In the genomic region with DNA sequence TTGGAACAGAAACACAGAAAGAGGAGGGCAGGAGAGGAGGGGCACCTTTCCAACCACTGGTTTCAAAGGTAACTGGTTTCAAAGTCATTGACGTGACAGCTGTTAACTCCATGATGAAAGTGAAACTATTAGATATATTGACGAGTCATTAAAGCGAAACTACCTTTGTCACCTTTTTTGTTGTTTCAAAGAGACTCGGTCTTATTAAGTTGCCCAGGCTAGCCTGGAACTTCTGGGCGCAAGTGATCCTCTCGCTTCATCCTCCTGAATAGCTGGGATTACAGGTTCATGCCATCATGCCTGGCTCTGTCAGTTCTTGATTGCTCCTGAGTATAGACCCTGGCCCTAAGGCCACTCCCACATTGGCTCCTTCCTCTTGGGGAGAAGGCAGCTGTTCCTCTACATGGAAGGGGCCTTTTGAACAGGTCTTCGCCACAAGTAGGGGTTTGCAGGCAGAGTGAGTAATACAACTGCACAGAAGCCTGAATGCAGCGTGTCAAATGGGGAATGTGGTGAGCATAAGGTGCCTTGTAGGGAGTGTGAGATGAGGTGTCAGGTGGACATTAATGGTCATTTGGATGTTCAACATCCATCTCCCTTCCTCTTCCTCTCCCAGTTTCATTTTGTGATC, we compare ENCODE assay signal across 11 cellular contexts. TPM values are rescaled to one million over a fixed set of nuclear protein-coding genes. Genes with fewer than 3 reads are reported as not detected.
A peak's percentile ranks its signal among the peaks of the same experiment; 100 is the strongest.
DNase-seq lines count a peak whose midpoint lies in the region; ATAC-seq, FAIRE-seq and TF ChIP-seq lines count a peak whose summit lies in the region.
"Had no signal": no experiment of that assay in that cellular context is flagged by ENCODE, and none has a peak within 500 bp of the region (broad histone marks: within the 10 kb centered on the region; RNA-seq: fewer than 3 reads in every experiment).

No MANE protein-coding gene starts in this region.

- H3K4me1 ChIP-seq in HepG2 (ENCODE audit: insufficient read depth, low read length) = peaks cover 42% of the 10 kb centered on the region
- no peaks in the 10 kb centered on the region for H3K4me1 ChIP-seq in ascending aorta
- H3K4me1 ChIP-seq in tibial artery = no peaks in the 10 kb centered on the region
- H3K4me1 ChIP-seq: SJSA1 had no signal

- H3K79me2 ChIP-seq in HepG2 (ENCODE audit: insufficient read depth, low read length) = no peaks in the 10 kb centered on the region

- DNase-seq in GM18507 (ENCODE audit: extremely low spot score, insufficient read length, low read depth) (no peak), HepG2 (ENCODE audit: low spot score) (no peak), AG08396 (ENCODE audit: low spot score) (no peak), substantia nigra (lab: John Stamatoyannopoulos, UW) (no peak), ascending aorta (ENCODE audit: low spot score in 2 of 2) (no peak), tibial artery (no peak)
- DNase-seq: endodermal cell, left cardiac atrium had no signal

- no peak for TF ChIP-seq POLR2A in HepG2 (IDR thresholded peaks at IDR 0.05; ENCODE audit: insufficient read depth in 1 of 2, low read depth in 2 of 2, low read length in 2 of 2)

- BruUV-seq in HepG2 (replicated peaks; lab: Mats Ljungman, UMichigan) = no TSS peak

- in situ Hi-C loops in HepG2 (cut with HindIII; ENCODE audit: extremely low pct_ligation_motif_present, low pct_unique_long_range_greater_than_20kb) = no loop called here

- H3K27me3 ChIP-seq in HepG2 (ENCODE audit: control insufficient read depth in 1 of 2, insufficient read depth in 2 of 2, low read length in 2 of 2) (0 out of 5 replicates have a peak, but pooled peaks cover 0 to 9% of the 10 kb centered on the region in 2 experiments), ascending aorta (no peaks in the 10 kb centered on the region), tibial artery (peaks cover 0 to 3% of the 10 kb centered on the region in 2 donors)
- H3K27me3 ChIP-seq: SJSA1 had no signal

- H4K20me1 ChIP-seq in HepG2 (ENCODE audit: insufficient read depth, low read length) = no peaks in the 10 kb centered on the region

- no peak overlapping the region for H3K9ac ChIP-seq in HepG2 (ENCODE audit: insufficient read depth, low read depth, low read length)

- intact Hi-C loops in HepG2 (cut with micrococcal nuclease; ENCODE audit: unreplicated experiment) (no loop called here), ascending aorta (cut with DNase I) (no loop called here), tibial artery (cut with DNase I; ENCODE audit: low total_unique reads) (no loop called here)

- ATAC-seq in GM21367 (IDR thresholded peaks at IDR 0.05; ENCODE audit: unreplicated experiment) (peak; percentile 48), HG03280 (IDR thresholded peaks at IDR 0.05; ENCODE audit: unreplicated experiment) (peak; percentile 74), HepG2 (no peak)
- ATAC-seq: left cardiac atrium had no signal

- peak overlapping the region; percentile 55 for H3K4me2 ChIP-seq in HepG2 (ENCODE audit: low read depth, low read length)

- H3K4me3 ChIP-seq in HepG2 (replicated peaks in 1 of 3; ENCODE audit: insufficient read depth in 1 of 3, low read depth in 2 of 3, low read length in 3 of 3) (peak overlapping the region in 2 of 3 experiments; percentile 8 to 18; a peak in 1 of 6 replicates), ascending aorta (no peak overlapping the region), tibial artery (no peak overlapping the region)
- H3K4me3 ChIP-seq: SJSA1 had no signal

- H3K36me3 ChIP-seq in HepG2 (replicated peaks in 1 of 2; ENCODE audit: control insufficient read depth in 1 of 2, insufficient read depth in 2 of 2, low read length in 2 of 2) = no peaks in the 10 kb centered on the region
- H3K36me3 ChIP-seq in ascending aorta = no peaks in the 10 kb centered on the region
- H3K36me3 ChIP-seq in tibial artery = no peaks in the 10 kb centered on the region
- H3K36me3 ChIP-seq: SJSA1 had no signal

- peak overlapping the region; percentile 56 for H2AFZ ChIP-seq in HepG2 (ENCODE audit: low read length)

- TF ChIP-seq EP300 in HepG2 (IDR thresholded peaks at IDR 0.05; ENCODE audit: low read depth in 2 of 2, low read length in 2 of 2) (no peak), HepG2 (CRISPR knock-in tag; IDR thresholded peaks at IDR 0.05; ENCODE audit: borderline replicate concordance) (no peak)

- CTCF ChIA-PET in HepG2 (lab: Yijun Ruan, JAX; ENCODE audit: low intra/inter-chr PET ratio, low total read pairs) = no interaction called here

- no peaks in the 10 kb centered on the region for H3K9me3 ChIP-seq in HepG2 (ENCODE audit: low read length)
- no peaks in the 10 kb centered on the region for H3K9me3 ChIP-seq in ascending aorta
- no peaks in the 10 kb centered on the region for H3K9me3 ChIP-seq in tibial artery
- H3K9me3 ChIP-seq: SJSA1 had no signal

- POLR2A ChIA-PET in HepG2 (lab: Yijun Ruan, JAX) = interaction anchor here (0.8 to 1.3 kb wide), 3 partner anchors 11 to 34 kb away, joined by 3 read pairs; a partner anchor contains a TSS

- TF ChIP-seq CTCF in HepG2 (CRISPR knock-in tag; IDR thresholded peaks at IDR 0.05) = no peak
- no peak for TF ChIP-seq CTCF in ascending aorta (IDR thresholded peaks at IDR 0.05)
- no peak for TF ChIP-seq CTCF in tibial artery (IDR thresholded peaks at IDR 0.05)

- FAIRE-seq in GM18507 (lab: Jason Lieb, UNC) (peak; percentile 93), HepG2 (lab: Jason Lieb, UNC) (no peak)

- WGBS in HepG2 (ENCODE audit: low lambda C conversion rate) = 30% methylated on average over 8 of the region's 8 CpGs

- H3K27ac ChIP-seq in HepG2 (ENCODE audit: extremely low read length, insufficient read depth, low read length) (no peak overlapping the region), substantia nigra (ENCODE audit: low read depth, low read length, poor library complexity, severe bottlenecking) (no peak overlapping the region), ascending aorta (no peak overlapping the region), tibial artery (no peak overlapping the region)
- H3K27ac ChIP-seq: SJSA1 had no signal

- TF ChIP-seq RAD21 in HepG2 (CRISPR knock-in tag; IDR thresholded peaks at IDR 0.05) = no peak

RNA-seq across cellular contexts. Expression of a gene that starts 3.4 kb away (rescaled TPM):
- total RNA-seq in HepG2 (2016; rRNA removed; fragmentation: Illumina TruSeq; extraction: Trizol) (1.3 and 3.0 TPM in 2 replicates), ascending aorta (not detected)
- 1.9 and 3.1 TPM in 2 replicates for total RNA-seq in HepG2 (2016; cell fraction: cytosol; rRNA removed; fragmentation: Illumina TruSeq; extraction: Trizol; ENCODE audit: low read depth)
- total RNA-seq in HepG2 (2016; cell fraction: insoluble cytoplasmic fraction; rRNA removed; fragmentation: Illumina TruSeq; extraction: Trizol) = 1.4 and 3.6 TPM in 2 replicates
- 2.4 and 3.3 TPM in 2 replicates for total RNA-seq in HepG2 (2016; cell fraction: membrane; rRNA removed; fragmentation: Illumina TruSeq; extraction: Trizol)
- total RNA-seq in HepG2 (2016; cell fraction: nucleus; rRNA removed; fragmentation: Illumina TruSeq; extraction: Trizol) = 2.3 and 3.0 TPM in 2 replicates
- 2.5 and 3.1 TPM in 2 replicates for polyA plus RNA-seq in HepG2 (2011; rRNA removed)
- 1.5 and 3.0 TPM in 2 replicates for polyA plus RNA-seq in HepG2 (2011; cell fraction: cytosol; rRNA removed)
- polyA plus RNA-seq in HepG2 (2011; cell fraction: nucleus; rRNA removed) = 27.2 and 32.3 TPM in 2 replicates
- polyA plus RNA-seq in HepG2 (2012) = 3.6 and 10.3 TPM in 2 replicates
- 3.7 and 5.9 TPM in 2 replicates for polyA plus RNA-seq in HepG2 (2016; cell fraction: cytosol; fragmentation: Illumina TruSeq; extraction: Trizol; ENCODE audit: low read depth)
- polyA plus RNA-seq in HepG2 (2016; cell fraction: insoluble cytoplasmic fraction; fragmentation: Illumina TruSeq; extraction: Trizol; ENCODE audit: low read depth) = 1.6 and 2.3 TPM in 2 replicates
- 3.4 and 5.0 TPM in 2 replicates for polyA plus RNA-seq in HepG2 (2016; cell fraction: membrane; fragmentation: Illumina TruSeq; extraction: Trizol; ENCODE audit: low read depth)
- polyA plus RNA-seq in HepG2 (2016; cell fraction: nucleus; fragmentation: Illumina TruSeq; extraction: Trizol; ENCODE audit: insufficient read depth, low read depth) = 6.6 and 9.9 TPM in 2 replicates
- 2.5 and 2.6 TPM in 2 replicates for polyA minus RNA-seq in HepG2 (2011; rRNA and poly(A)+ RNA removed; ENCODE audit: low replicate concordance)
- polyA minus RNA-seq in HepG2 (2011; cell fraction: cytosol; rRNA and poly(A)+ RNA removed) = 0.30 and 1.2 TPM in 2 replicates
- polyA minus RNA-seq in HepG2 (2011; cell fraction: nucleus; rRNA and poly(A)+ RNA removed) = 1.0 and 1.7 TPM in 2 replicates

RNA-seq across cellular contexts. Expression of a gene that starts 12.3 kb away (rescaled TPM):
- total RNA-seq in HepG2 (2016; rRNA removed; fragmentation: Illumina TruSeq; extraction: Trizol) (not detected in 2 replicates), ascending aorta (not detected)
- total RNA-seq in HepG2 (2016; cell fraction: cytosol; rRNA removed; fragmentation: Illumina TruSeq; extraction: Trizol; ENCODE audit: low read depth) = not detected in 2 replicates
- not detected in 2 replicates for total RNA-seq in HepG2 (2016; cell fraction: insoluble cytoplasmic fraction; rRNA removed; fragmentation: Illumina TruSeq; extraction: Trizol)
- not detected in 2 replicates for total RNA-seq in HepG2 (2016; cell fraction: membrane; rRNA removed; fragmentation: Illumina TruSeq; extraction: Trizol)
- not detected in 2 replicates for total RNA-seq in HepG2 (2016; cell fraction: nucleus; rRNA removed; fragmentation: Illumina TruSeq; extraction: Trizol)
- polyA plus RNA-seq in HepG2 (2011; rRNA removed) = not detected in 2 replicates
- not detected in 2 replicates for polyA plus RNA-seq in HepG2 (2011; cell fraction: cytosol; rRNA removed)
- polyA plus RNA-seq in HepG2 (2011; cell fraction: nucleus; rRNA removed) = not detected in 2 replicates
- not detected in 2 replicates for polyA plus RNA-seq in HepG2 (2012)
- not detected in 2 replicates for polyA plus RNA-seq in HepG2 (2016; cell fraction: cytosol; fragmentation: Illumina TruSeq; extraction: Trizol; ENCODE audit: low read depth)
- not detected in 2 replicates for polyA plus RNA-seq in HepG2 (2016; cell fraction: insoluble cytoplasmic fraction; fragmentation: Illumina TruSeq; extraction: Trizol; ENCODE audit: low read depth)
- polyA plus RNA-seq in HepG2 (2016; cell fraction: membrane; fragmentation: Illumina TruSeq; extraction: Trizol; ENCODE audit: low read depth) = not detected in 2 replicates
- polyA plus RNA-seq in HepG2 (2016; cell fraction: nucleus; fragmentation: Illumina TruSeq; extraction: Trizol; ENCODE audit: insufficient read depth, low read depth) = not detected in 2 replicates
- polyA minus RNA-seq in HepG2 (2011; rRNA and poly(A)+ RNA removed; ENCODE audit: low replicate concordance) = not detected in 2 replicates
- not detected in 2 replicates for polyA minus RNA-seq in HepG2 (2011; cell fraction: cytosol; rRNA and poly(A)+ RNA removed)
- polyA minus RNA-seq in HepG2 (2011; cell fraction: nucleus; rRNA and poly(A)+ RNA removed) = not detected in 2 replicates
- total RNA-seq: endodermal cell, left cardiac atrium, SJSA1 had no signal

RNA-seq across cellular contexts. Expression of a gene that starts 13.8 kb away (rescaled TPM):
- 16.1 and 19.9 TPM in 2 replicates for total RNA-seq in HepG2 (2016; rRNA removed; fragmentation: Illumina TruSeq; extraction: Trizol)
- 21.2 and 25.1 TPM in 2 replicates for total RNA-seq in HepG2 (2016; cell fraction: cytosol; rRNA removed; fragmentation: Illumina TruSeq; extraction: Trizol; ENCODE audit: low read depth)
- 15.7 and 20.8 TPM in 2 replicates for total RNA-seq in HepG2 (2016; cell fraction: insoluble cytoplasmic fraction; rRNA removed; fragmentation: Illumina TruSeq; extraction: Trizol)
- total RNA-seq in HepG2 (2016; cell fraction: membrane; rRNA removed; fragmentation: Illumina TruSeq; extraction: Trizol) = 43.3 and 44.5 TPM in 2 replicates
- 15.6 TPM in 2 replicates for total RNA-seq in HepG2 (2016; cell fraction: nucleus; rRNA removed; fragmentation: Illumina TruSeq; extraction: Trizol)
- polyA plus RNA-seq in HepG2 (2011; rRNA removed) = 13.2 and 17.4 TPM in 2 replicates
- 16.2 and 19.6 TPM in 2 replicates for polyA plus RNA-seq in HepG2 (2011; cell fraction: cytosol; rRNA removed)
- polyA plus RNA-seq in HepG2 (2011; cell fraction: nucleus; rRNA removed) = 21.6 and 24.6 TPM in 2 replicates
- 16.7 and 17.5 TPM in 2 replicates for polyA plus RNA-seq in HepG2 (2012)
- 36.3 and 37.2 TPM in 2 replicates for polyA plus RNA-seq in HepG2 (2016; cell fraction: cytosol; fragmentation: Illumina TruSeq; extraction: Trizol; ENCODE audit: low read depth)
- polyA plus RNA-seq in HepG2 (2016; cell fraction: insoluble cytoplasmic fraction; fragmentation: Illumina TruSeq; extraction: Trizol; ENCODE audit: low read depth) = 20.6 and 21.6 TPM in 2 replicates
- polyA plus RNA-seq in HepG2 (2016; cell fraction: membrane; fragmentation: Illumina TruSeq; extraction: Trizol; ENCODE audit: low read depth) = 45.6 and 48.4 TPM in 2 replicates
- polyA plus RNA-seq in HepG2 (2016; cell fraction: nucleus; fragmentation: Illumina TruSeq; extraction: Trizol; ENCODE audit: insufficient read depth, low read depth) = 22.8 and 26.4 TPM in 2 replicates
- 11.2 and 22.9 TPM in 2 replicates for polyA minus RNA-seq in HepG2 (2011; rRNA and poly(A)+ RNA removed; ENCODE audit: low replicate concordance)
- polyA minus RNA-seq in HepG2 (2011; cell fraction: cytosol; rRNA and poly(A)+ RNA removed) = 13.6 and 15.1 TPM in 2 replicates
- polyA minus RNA-seq in HepG2 (2011; cell fraction: nucleus; rRNA and poly(A)+ RNA removed) = 19.2 and 24.9 TPM in 2 replicates
- total RNA-seq in ascending aorta = 20.6 TPM

RNA-seq across cellular contexts. Expression of a gene that starts 28.5 kb away (rescaled TPM):
- total RNA-seq in HepG2 (2016; rRNA removed; fragmentation: Illumina TruSeq; extraction: Trizol) (0.20 TPM in 1 of 2 replicates, not detected in the other), ascending aorta (not detected)
- total RNA-seq in HepG2 (2016; cell fraction: cytosol; rRNA removed; fragmentation: Illumina TruSeq; extraction: Trizol; ENCODE audit: low read depth) = not detected in 2 replicates
- not detected in 2 replicates for total RNA-seq in HepG2 (2016; cell fraction: insoluble cytoplasmic fraction; rRNA removed; fragmentation: Illumina TruSeq; extraction: Trizol)
- total RNA-seq in HepG2 (2016; cell fraction: membrane; rRNA removed; fragmentation: Illumina TruSeq; extraction: Trizol) = not detected in 2 replicates
- not detected in 2 replicates for total RNA-seq in HepG2 (2016; cell fraction: nucleus; rRNA removed; fragmentation: Illumina TruSeq; extraction: Trizol)
- polyA plus RNA-seq in HepG2 (2011; rRNA removed) = 0.03 TPM in 2 replicates
- 0.03 TPM in 1 of 2 replicates, not detected in the other for polyA plus RNA-seq in HepG2 (2011; cell fraction: cytosol; rRNA removed)
- polyA plus RNA-seq in HepG2 (2011; cell fraction: nucleus; rRNA removed) = 0.21 and 0.24 TPM in 2 replicates
- not detected in 2 replicates for polyA plus RNA-seq in HepG2 (2012)
- not detected in 2 replicates for polyA plus RNA-seq in HepG2 (2016; cell fraction: cytosol; fragmentation: Illumina TruSeq; extraction: Trizol; ENCODE audit: low read depth)
- not detected in 2 replicates for polyA plus RNA-seq in HepG2 (2016; cell fraction: insoluble cytoplasmic fraction; fragmentation: Illumina TruSeq; extraction: Trizol; ENCODE audit: low read depth)
- not detected in 2 replicates for polyA plus RNA-seq in HepG2 (2016; cell fraction: membrane; fragmentation: Illumina TruSeq; extraction: Trizol; ENCODE audit: low read depth)
- polyA plus RNA-seq in HepG2 (2016; cell fraction: nucleus; fragmentation: Illumina TruSeq; extraction: Trizol; ENCODE audit: insufficient read depth, low read depth) = not detected in 2 replicates
- polyA minus RNA-seq in HepG2 (2011; rRNA and poly(A)+ RNA removed; ENCODE audit: low replicate concordance) = not detected in 2 replicates
- polyA minus RNA-seq in HepG2 (2011; cell fraction: cytosol; rRNA and poly(A)+ RNA removed) = 1.4 TPM in 1 of 2 replicates, not detected in the other
- not detected in 2 replicates for polyA minus RNA-seq in HepG2 (2011; cell fraction: nucleus; rRNA and poly(A)+ RNA removed)
- total RNA-seq: endodermal cell, left cardiac atrium, SJSA1 had no signal

RNA-seq across cellular contexts. Expression of a gene that starts 33.9 kb away (rescaled TPM):
- total RNA-seq in HepG2 (2016; rRNA removed; fragmentation: Illumina TruSeq; extraction: Trizol) (3.9 and 5.0 TPM in 2 replicates), ascending aorta (18.1 TPM)
- 16.0 and 17.8 TPM in 2 replicates for total RNA-seq in HepG2 (2016; cell fraction: cytosol; rRNA removed; fragmentation: Illumina TruSeq; extraction: Trizol; ENCODE audit: low read depth)
- total RNA-seq in HepG2 (2016; cell fraction: insoluble cytoplasmic fraction; rRNA removed; fragmentation: Illumina TruSeq; extraction: Trizol) = 3.2 and 5.8 TPM in 2 replicates
- total RNA-seq in HepG2 (2016; cell fraction: membrane; rRNA removed; fragmentation: Illumina TruSeq; extraction: Trizol) = 13.3 and 19.1 TPM in 2 replicates
- total RNA-seq in HepG2 (2016; cell fraction: nucleus; rRNA removed; fragmentation: Illumina TruSeq; extraction: Trizol) = 2.0 and 2.5 TPM in 2 replicates
- 4.8 and 6.7 TPM in 2 replicates for polyA plus RNA-seq in HepG2 (2011; rRNA removed)
- polyA plus RNA-seq in HepG2 (2011; cell fraction: cytosol; rRNA removed) = 6.4 and 16.7 TPM in 2 replicates
- polyA plus RNA-seq in HepG2 (2011; cell fraction: nucleus; rRNA removed) = 14.7 and 21.3 TPM in 2 replicates
- 1.5 and 3.1 TPM in 2 replicates for polyA plus RNA-seq in HepG2 (2012)
- polyA plus RNA-seq in HepG2 (2016; cell fraction: cytosol; fragmentation: Illumina TruSeq; extraction: Trizol; ENCODE audit: low read depth) = 20.2 and 21.6 TPM in 2 replicates
- polyA plus RNA-seq in HepG2 (2016; cell fraction: insoluble cytoplasmic fraction; fragmentation: Illumina TruSeq; extraction: Trizol; ENCODE audit: low read depth) = 4.9 and 5.8 TPM in 2 replicates
- polyA plus RNA-seq in HepG2 (2016; cell fraction: membrane; fragmentation: Illumina TruSeq; extraction: Trizol; ENCODE audit: low read depth) = 16.9 and 17.7 TPM in 2 replicates
- polyA plus RNA-seq in HepG2 (2016; cell fraction: nucleus; fragmentation: Illumina TruSeq; extraction: Trizol; ENCODE audit: insufficient read depth, low read depth) = 5.8 and 6.9 TPM in 2 replicates
- polyA minus RNA-seq in HepG2 (2011; rRNA and poly(A)+ RNA removed; ENCODE audit: low replicate concordance) = 0.94 and 6.4 TPM in 2 replicates
- polyA minus RNA-seq in HepG2 (2011; cell fraction: cytosol; rRNA and poly(A)+ RNA removed) = 3.2 and 5.0 TPM in 2 replicates
- 1.1 and 1.4 TPM in 2 replicates for polyA minus RNA-seq in HepG2 (2011; cell fraction: nucleus; rRNA and poly(A)+ RNA removed)

Comparison
In these comparisons a context has a peak if more than half of its experiments do, and no peak if none do; other contexts are left out.
1. H3K4me3 ChIP-seq: peak in HepG2 (2 of 3); none in ascending aorta (0 of 2) and tibial artery (0 of 2).